ENCODE assay signal across 7 cellular contexts in the genomic region with DNA sequence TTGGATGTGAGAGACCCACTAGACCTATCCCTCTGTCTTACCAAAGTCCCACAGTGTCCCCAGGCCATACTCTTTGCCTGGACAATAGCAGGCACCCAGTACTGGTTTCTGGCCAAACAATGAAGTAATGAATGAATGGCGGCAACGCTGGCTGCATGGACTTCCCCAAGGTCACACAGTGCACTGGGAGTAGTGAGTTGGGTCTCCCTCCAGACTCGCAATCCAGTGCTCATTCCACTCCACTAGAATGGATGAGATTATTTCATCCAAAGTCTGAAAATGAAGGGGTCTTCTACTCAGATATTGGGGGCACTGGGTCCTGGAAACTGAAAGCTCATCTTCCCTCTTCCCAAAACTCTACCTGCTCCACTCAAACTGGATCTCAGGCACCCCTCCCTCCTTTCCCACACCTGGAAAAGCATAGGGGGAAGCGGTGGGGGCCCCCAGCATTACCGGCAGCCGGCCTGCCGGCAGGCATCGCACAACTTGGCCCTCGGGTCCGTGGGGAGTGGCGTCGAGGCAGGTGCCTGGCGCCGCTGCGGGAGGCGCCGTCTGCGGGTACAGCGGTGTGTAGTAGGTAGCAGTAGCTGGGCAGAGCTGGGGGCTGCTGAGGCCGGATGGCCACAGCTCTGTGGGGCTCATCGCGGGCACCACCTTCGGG. TPM values are rescaled to one million over a fixed set of nuclear protein-coding genes. Genes with fewer than 3 reads are reported as not detected.
DNase-seq lines count a peak whose midpoint lies in the region; ATAC-seq and TF ChIP-seq lines count a peak whose summit lies in the region.

No MANE protein-coding gene starts in this region.

- H3K9me3 ChIP-seq in MG63: no peaks in the 10 kb centered on the region

- H3K27me3 Mint-ChIP-seq in MCF 10A (ENCODE audit: insufficient read depth, unreplicated experiment): no peaks in the 10 kb centered on the region
- H3K27me3 Mint-ChIP-seq in naive thymus-derived CD8-positive, alpha-beta T cell: peaks cover 0 to 4% (median 0%) of the 10 kb centered on the region in 5 donors

- H3K4me1 Mint-ChIP-seq in MCF 10A (ENCODE audit: insufficient read depth, unreplicated experiment): peaks cover 29% of the 10 kb centered on the region
- peaks cover 28 to 82% (median 74%) of the 10 kb centered on the region in 4 donors for H3K4me1 Mint-ChIP-seq in naive thymus-derived CD8-positive, alpha-beta T cell

- H3K4me3 Mint-ChIP-seq in MCF 10A (ENCODE audit: unreplicated experiment): peak overlapping the region; percentile 75
- peak overlapping the region; percentile 7 to 79 (median 50) for H3K4me3 Mint-ChIP-seq in naive thymus-derived CD8-positive, alpha-beta T cell

- H3K36me3 Mint-ChIP-seq in MCF 10A (ENCODE audit: insufficient read depth, unreplicated experiment): peaks cover 11% of the 10 kb centered on the region
- H3K36me3 Mint-ChIP-seq in naive thymus-derived CD8-positive, alpha-beta T cell: no peaks in the 10 kb centered on the region

- H3K36me3 ChIP-seq in MG63: no peaks in the 10 kb centered on the region; the same call in 1 of the 2 replicates

- no TSS peak for BruUV-seq in MCF 10A (replicated peaks; lab: Mats Ljungman, UMichigan)

- DNase-seq in MG63 (no peak), MCF 10A (ENCODE audit: unreplicated experiment) (peak; percentile 25), midbrain (lab: John Stamatoyannopoulos, UW) (no peak), AG08396 (ENCODE audit: low spot score) (no peak)
- DNase-seq in naive thymus-derived CD8-positive, alpha-beta T cell: peak in 1 of 10 donors; percentile 5

- POLR2A ChIA-PET in MCF 10A (lab: Yijun Ruan, JAX): interaction anchor here (0.6 to 2.3 kb wide), 6 partner anchors 10 to 238 kb away, joined by 3 to 7 read pairs (median 4); no protein-coding TSS in a partner anchor
- POLR2A ChIA-PET in naive thymus-derived CD8-positive, alpha-beta T cell (lab: Charles Lee): interaction anchor here (0.6 to 3.7 kb wide), 8 partner anchors 10 to 161 kb away, joined by 3 to 19 read pairs (median 4); a partner anchor contains a TSS

- CTCF ChIA-PET in MCF 10A (lab: Yijun Ruan, JAX): interaction anchor here (0.6 to 2.8 kb wide), 2 partner anchors 10 to 33 kb away, joined by 5 to 19 read pairs; no protein-coding TSS in a partner anchor

- peak overlapping the region; percentile 71 for H3K4me3 ChIP-seq in MG63

- H3K9me3 Mint-ChIP-seq in MCF 10A (ENCODE audit: unreplicated experiment): no peaks in the 10 kb centered on the region
- H3K9me3 Mint-ChIP-seq in naive thymus-derived CD8-positive, alpha-beta T cell: no peaks in the 10 kb centered on the region

- ATAC-seq in GM18867 (IDR thresholded peaks at IDR 0.05; ENCODE audit: unreplicated experiment) (peak; percentile 2), HG02938 (IDR thresholded peaks at IDR 0.05; ENCODE audit: unreplicated experiment) (no peak)
- ATAC-seq in naive thymus-derived CD8-positive, alpha-beta T cell: no peak

- no peak overlapping the region for H3K27ac Mint-ChIP-seq in MCF 10A (ENCODE audit: low read depth, unreplicated experiment)
- H3K27ac Mint-ChIP-seq in naive thymus-derived CD8-positive, alpha-beta T cell: peak overlapping the region in 2 of 10 donors; percentile 69 to 73

- intact Hi-C loops in MCF 10A (cut with micrococcal nuclease): loop anchor here (10.0 kb wide), 1 partner anchor 435 kb away; no protein-coding TSS in a partner anchor

- no peak for TF ChIP-seq CTCF in MCF 10A (IDR thresholded peaks at IDR 0.05; ENCODE audit: unreplicated experiment)

- H3K27me3 ChIP-seq in MG63: no peaks in the 10 kb centered on the region

RNA-seq across cellular contexts. Expression of a gene that starts 0.8 kb away (rescaled TPM):
- total RNA-seq in MG63 (2014; rRNA removed; shearing (Covaris generic); ENCODE audit: low replicate concordance): 4.3 and 6.9 TPM in 2 replicates
- total RNA-seq in MCF 10A (2022): 0.32 and 0.89 TPM in 2 replicates
- total RNA-seq in naive thymus-derived CD8-positive, alpha-beta T cell: under 1 TPM; 0.10 to 0.14 TPM
- polyA plus RNA-seq in naive thymus-derived CD8-positive, alpha-beta T cell: under 1 TPM in 2 of 3 donors, not detected in 1; 0.05 to 0.14 TPM

RNA-seq across cellular contexts. Expression of a gene that starts 29.1 kb away (rescaled TPM):
- 190 and 463 TPM in 2 replicates for total RNA-seq in MG63 (2014; rRNA removed; shearing (Covaris generic); ENCODE audit: low replicate concordance)
- total RNA-seq in MCF 10A (2022): 15.7 and 34.8 TPM in 2 replicates
- total RNA-seq in naive thymus-derived CD8-positive, alpha-beta T cell: 10 to 100 TPM; 60.9 to 64.8 TPM
- 1 to 10 TPM; 2.7 to 10.0 (median 4.6) TPM for polyA plus RNA-seq in naive thymus-derived CD8-positive, alpha-beta T cell

RNA-seq across cellular contexts. Expression of a gene that starts 46.2 kb away (rescaled TPM):
- total RNA-seq in MG63 (2014; rRNA removed; shearing (Covaris generic); ENCODE audit: low replicate concordance): 8.4 and 17.3 TPM in 2 replicates
- 11.1 and 11.2 TPM in 2 replicates for total RNA-seq in MCF 10A (2022)
- 1 to 10 TPM; 2.3 to 2.5 TPM for total RNA-seq in naive thymus-derived CD8-positive, alpha-beta T cell
- polyA plus RNA-seq in naive thymus-derived CD8-positive, alpha-beta T cell: 1 to 10 TPM in 2 of 3 donors, under 1 TPM in 1; 0.61 to 1.2 (median 1.1) TPM
